18 cellular contexts compared by ENCODE assay signal in genomic region chr19:20858861-20859260, GRCh38.
DNase-seq lines count a peak whose midpoint lies in the region; ATAC-seq, FAIRE-seq and TF ChIP-seq lines count a peak whose summit lies in the region.
"Had no signal": no experiment of that assay in that cellular context is flagged by ENCODE, and none has a peak within 500 bp of the region (broad histone marks: within the 10 kb centered on the region; RNA-seq: fewer than 3 reads in every experiment).

No MANE protein-coding gene starts in this region.

- no peaks in the 10 kb centered on the region for H3K27me3 Mint-ChIP-seq in activated T-cell treated with anti-CD3 and anti-CD28 coated beads, Interleukin-2, amount 50 U/mL, for 72 hours (ENCODE audit: low read depth)
- H3K27me3 Mint-ChIP-seq in activated T-cell treated with anti-CD3 and anti-CD28 coated beads, Interleukin-2, amount 50 U/mL, for 4 hours (ENCODE audit: low read depth): no peaks in the 10 kb centered on the region
- H3K27me3 Mint-ChIP-seq in astrocyte (ENCODE audit: low read depth, unreplicated experiment) (no peaks in the 10 kb centered on the region), neural progenitor cell (ENCODE audit: insufficient read depth, low read depth) (peaks cover 4% of the 10 kb centered on the region)
- H3K27me3 Mint-ChIP-seq: CD4-positive, CD25-positive, alpha-beta regulatory T cell had no signal

- no peak for DNase-seq in activated T-cell treated with anti-CD3 and anti-CD28 coated beads, Interleukin-2, amount 50 U/mL, for 72 hours
- DNase-seq in activated T-cell treated with anti-CD3 and anti-CD28 coated beads, Interleukin-2, amount 50 U/mL, for 4 hours: no peak
- DNase-seq in astrocyte (ENCODE audit: low read depth) (no peak), neural progenitor cell (ENCODE audit: low spot score) (peak; percentile 15), T-helper 2 cell (no peak), NCI-H2227 (lab: John Stamatoyannopoulos, UW; ENCODE audit: unreplicated experiment) (no peak)
- DNase-seq in activated naive CD4-positive, alpha-beta T cell treated with anti-CD3 and anti-CD28 coated beads, Interleukin-2, amount 50 U/mL, for 72 hours (ENCODE audit: low spot score in 2 of 2): no peak
- DNase-seq: Calu3; CD4-positive, CD25-positive, alpha-beta regulatory T cell; DMS 273 treated with DMSO at 0.1 percent for 48 hours; GOT3; HCEC 1CT; HFFc6; IMR-90; KBM-7 had no signal

- no peak overlapping the region for H2AFZ ChIP-seq in astrocyte (ENCODE audit: low read depth, low read length)
- no peak overlapping the region for H2AFZ ChIP-seq in neural progenitor cell (replicated peaks)

- ATAC-seq in activated T-cell treated with anti-CD3 and anti-CD28 coated beads, Interleukin-2, amount 50 U/mL, for 72 hours (replicated peaks in 1 of 2): no peak
- ATAC-seq in activated T-cell treated with anti-CD3 and anti-CD28 coated beads, Interleukin-2, amount 50 U/mL, for 4 hours: no peak
- no peak for ATAC-seq in activated naive CD4-positive, alpha-beta T cell treated with anti-CD3 and anti-CD28 coated beads, Interleukin-2, amount 50 U/mL, for 72 hours

- H3K9me3 ChIP-seq in astrocyte (ENCODE audit: insufficient read depth, low read depth, low read length): no peaks in the 10 kb centered on the region
- peaks cover 4% of the 10 kb centered on the region for H3K9me3 ChIP-seq in neural progenitor cell (ENCODE audit: low read depth)

- H3K4me2 ChIP-seq in astrocyte (ENCODE audit: low read length): no peak overlapping the region
- no peak overlapping the region for H3K4me2 ChIP-seq in neural progenitor cell

- H3K9me3 Mint-ChIP-seq in activated T-cell treated with anti-CD3 and anti-CD28 coated beads, Interleukin-2, amount 50 U/mL, for 72 hours: peaks cover 26 to 30% of the 10 kb centered on the region in 2 donors
- peaks cover 44% of the 10 kb centered on the region for H3K9me3 Mint-ChIP-seq in activated T-cell treated with anti-CD3 and anti-CD28 coated beads, Interleukin-2, amount 50 U/mL, for 4 hours
- H3K9me3 Mint-ChIP-seq in astrocyte (ENCODE audit: unreplicated experiment) (peaks cover 23% of the 10 kb centered on the region), neural progenitor cell (peaks cover 60% of the 10 kb centered on the region)
- peaks cover 40% of the 10 kb centered on the region in 2 donors for H3K9me3 Mint-ChIP-seq in activated naive CD4-positive, alpha-beta T cell treated with anti-CD3 and anti-CD28 coated beads, Interleukin-2, amount 50 U/mL, for 72 hours

- no peaks in the 10 kb centered on the region for H3F3A ChIP-seq in neural progenitor cell (ENCODE audit: low read depth)

- H3K4me1 ChIP-seq in astrocyte (ENCODE audit: insufficient read depth, low read length): no peaks in the 10 kb centered on the region
- no peaks in the 10 kb centered on the region for H3K4me1 ChIP-seq in neural progenitor cell

- no peak for TF ChIP-seq CTCF in astrocyte (IDR thresholded peaks at IDR 0.05; ENCODE audit: insufficient read depth, low read depth, low read length)
- no peak for TF ChIP-seq CTCF in neural progenitor cell (IDR thresholded peaks at IDR 0.05)

- no peaks in the 10 kb centered on the region for H3K79me2 ChIP-seq in astrocyte (ENCODE audit: insufficient read depth, low read length)
- H3K79me2 ChIP-seq in neural progenitor cell (ENCODE audit: low read depth): no peaks in the 10 kb centered on the region

- H3K4me3 ChIP-seq in astrocyte (ENCODE audit: insufficient read depth, low read depth, low read length): no peak overlapping the region
- H3K4me3 ChIP-seq in neural progenitor cell: no peak overlapping the region

- peak overlapping the region; percentile 9 for H3K27ac Mint-ChIP-seq in activated T-cell treated with anti-CD3 and anti-CD28 coated beads, Interleukin-2, amount 50 U/mL, for 72 hours
- H3K27ac Mint-ChIP-seq in astrocyte (ENCODE audit: unreplicated experiment) (peak overlapping the region; percentile 84), neural progenitor cell (no peak overlapping the region)
- H3K27ac Mint-ChIP-seq in activated naive CD4-positive, alpha-beta T cell treated with anti-CD3 and anti-CD28 coated beads, Interleukin-2, amount 50 U/mL, for 72 hours: no peak overlapping the region
- H3K27ac Mint-ChIP-seq: HFFc6 had no signal

- no peaks in the 10 kb centered on the region for H4K20me1 ChIP-seq in astrocyte (ENCODE audit: insufficient read depth, low read length)
- no peaks in the 10 kb centered on the region for H4K20me1 ChIP-seq in neural progenitor cell (ENCODE audit: low read depth)

- H3K27ac ChIP-seq in astrocyte (ENCODE audit: low read depth, low read length) (no peak overlapping the region), neural progenitor cell (no peak overlapping the region)
- H3K27ac ChIP-seq: 22Rv1, HL-60 had no signal

- FAIRE-seq in astrocyte (lab: Jason Lieb, UNC): no peak
- FAIRE-seq: GM12891 had no signal

- no peak overlapping the region for H3K4me3 Mint-ChIP-seq in activated T-cell treated with anti-CD3 and anti-CD28 coated beads, Interleukin-2, amount 50 U/mL, for 72 hours
- no peak overlapping the region for H3K4me3 Mint-ChIP-seq in activated T-cell treated with anti-CD3 and anti-CD28 coated beads, Interleukin-2, amount 50 U/mL, for 4 hours
- no peak overlapping the region for H3K4me3 Mint-ChIP-seq in astrocyte (ENCODE audit: unreplicated experiment)
- H3K4me3 Mint-ChIP-seq in neural progenitor cell: no peak overlapping the region
- H3K4me3 Mint-ChIP-seq: CD4-positive, CD25-positive, alpha-beta regulatory T cell; HFFc6 had no signal

- peaks cover 7 to 10% of the 10 kb centered on the region in 2 donors for H3K36me3 Mint-ChIP-seq in activated T-cell treated with anti-CD3 and anti-CD28 coated beads, Interleukin-2, amount 50 U/mL, for 72 hours (ENCODE audit: insufficient read depth in 2 of 2)
- H3K36me3 Mint-ChIP-seq in activated T-cell treated with anti-CD3 and anti-CD28 coated beads, Interleukin-2, amount 50 U/mL, for 4 hours (ENCODE audit: insufficient read depth): no peaks in the 10 kb centered on the region
- no peaks in the 10 kb centered on the region for H3K36me3 Mint-ChIP-seq in astrocyte (ENCODE audit: low read depth, unreplicated experiment)
- H3K36me3 Mint-ChIP-seq in neural progenitor cell: no peaks in the 10 kb centered on the region
- H3K36me3 Mint-ChIP-seq in activated naive CD4-positive, alpha-beta T cell treated with anti-CD3 and anti-CD28 coated beads, Interleukin-2, amount 50 U/mL, for 72 hours: peaks cover 28 to 41% of the 10 kb centered on the region in 2 donors

- H3K36me3 ChIP-seq in astrocyte (ENCODE audit: insufficient read depth, low read length): no peaks in the 10 kb centered on the region
- H3K36me3 ChIP-seq in neural progenitor cell: no peaks in the 10 kb centered on the region

- H3K9ac ChIP-seq in astrocyte (ENCODE audit: low read length) (no peak overlapping the region), neural progenitor cell (no peak overlapping the region)

- no peaks in the 10 kb centered on the region for H3K27me3 ChIP-seq in astrocyte (ENCODE audit: insufficient read depth, low read length)
- H3K27me3 ChIP-seq in neural progenitor cell: no peaks in the 10 kb centered on the region

- H3K4me1 Mint-ChIP-seq in activated T-cell treated with anti-CD3 and anti-CD28 coated beads, Interleukin-2, amount 50 U/mL, for 72 hours (ENCODE audit: low read depth): no peaks in the 10 kb centered on the region
- H3K4me1 Mint-ChIP-seq in activated T-cell treated with anti-CD3 and anti-CD28 coated beads, Interleukin-2, amount 50 U/mL, for 4 hours (ENCODE audit: low read depth): no peaks in the 10 kb centered on the region
- H3K4me1 Mint-ChIP-seq in astrocyte (ENCODE audit: low read depth, unreplicated experiment) (peaks cover 9% of the 10 kb centered on the region), neural progenitor cell (no peaks in the 10 kb centered on the region)
- H3K4me1 Mint-ChIP-seq: CD4-positive, CD25-positive, alpha-beta regulatory T cell had no signal

Comparison
In these comparisons a context has a peak if more than half of its experiments do, and no peak if none do; other contexts are left out.
1. H3K27ac Mint-ChIP-seq: peak in activated T-cell treated with anti-CD3 and anti-CD28 coated beads, Interleukin-2, amount 50 U/mL, for 72 hours (single experiment) and astrocyte (single experiment); none in neural progenitor cell (single experiment) and activated naive CD4-positive, alpha-beta T cell treated with anti-CD3 and anti-CD28 coated beads, Interleukin-2, amount 50 U/mL, for 72 hours (0 of 2).